In genomic region chr3:52350981-52351761, GRCh38 we compare ENCODE assay signal across 22 cellular contexts.
"Had no signal": no experiment of that assay in that cellular context is flagged by ENCODE, and none has a peak within 500 bp of the region (broad histone marks: within the 10 kb centered on the region; RNA-seq: fewer than 3 reads in every experiment).

No MANE protein-coding gene starts in this region.

- H3K27ac ChIP-seq: epithelial cell of prostate, left lung, neural progenitor cell, prostate gland, transverse colon had no signal

- H3K9me3 Mint-ChIP-seq: activated CD4-positive, alpha-beta memory T cell treated with anti-CD3 and anti-CD28 coated beads for 36 hours; activated naive CD4-positive, alpha-beta T cell treated with anti-CD3 and anti-CD28 coated beads for 36 hours; activated T-cell treated with anti-CD3 and anti-CD28 coated beads, Interleukin-2, amount 50 U/mL, for 72 hours; immature natural killer cell; mesothelial cell of epicardium; naive thymus-derived CD8-positive, alpha-beta T cell; neural progenitor cell; stimulated activated effector memory CD8-positive, alpha-beta T cell treated with anti-CD3 and anti-CD28 coated beads, Interleukin-12 subunit alpha, Interleukin-12 subunit beta, amount 100 ng/mL, for 72 hours; T-helper 1 cell treated with Interleukin-12 subunit alpha and Interleukin-12 subunit beta and Interleukin-4 antibody, amounts not matched to agents 30 μg/mL and 1 μg/mL, for 36 hours had no signal

- H3K4me1 ChIP-seq: left lung, neural progenitor cell, prostate gland, transverse colon had no signal

- H3K4me3 Mint-ChIP-seq: activated CD4-positive, alpha-beta memory T cell treated with anti-CD3 and anti-CD28 coated beads for 36 hours; activated naive CD4-positive, alpha-beta T cell treated with anti-CD3 and anti-CD28 coated beads for 36 hours; activated T-cell treated with anti-CD3 and anti-CD28 coated beads, Interleukin-2, amount 50 U/mL, for 72 hours; immature natural killer cell; mesothelial cell of epicardium; naive thymus-derived CD8-positive, alpha-beta T cell; neural progenitor cell; stimulated activated effector memory CD8-positive, alpha-beta T cell treated with anti-CD3 and anti-CD28 coated beads, Interleukin-12 subunit alpha, Interleukin-12 subunit beta, amount 100 ng/mL, for 72 hours; T-helper 1 cell treated with Interleukin-12 subunit alpha and Interleukin-12 subunit beta and Interleukin-4 antibody, amounts not matched to agents 30 μg/mL and 1 μg/mL, for 36 hours had no signal

- H3K36me3 Mint-ChIP-seq: mesothelial cell of epicardium, neural progenitor cell had no signal

- H3K36me3 ChIP-seq: neural progenitor cell, prostate gland, transverse colon had no signal

- H3K27me3 Mint-ChIP-seq: activated CD4-positive, alpha-beta memory T cell treated with anti-CD3 and anti-CD28 coated beads for 36 hours; naive thymus-derived CD8-positive, alpha-beta T cell had no signal

- H3K4me2 ChIP-seq: neural progenitor cell had no signal

- DNase-seq: activated CD4-positive, alpha-beta memory T cell treated with anti-CD3 and anti-CD28 coated beads for 36 hours; activated CD4-positive, alpha-beta T cell treated with anti-CD3 and anti-CD28 coated beads for 4 hours; activated CD4-positive, CD25-positive, alpha-beta regulatory T cell; activated effector memory CD4-positive, alpha-beta T cell treated with Interleukin-2 at 50 U/mL for 16 hours; activated naive CD4-positive, alpha-beta T cell treated with anti-CD3 and anti-CD28 coated beads for 36 hours; activated T-cell treated with anti-CD3 and anti-CD28 coated beads, Interleukin-2, amount 50 U/mL, for 72 hours; amygdala; immature natural killer cell; kidney glomerular epithelial cell; mammary epithelial cell; stimulated activated CD4-positive, alpha-beta T cell treated with anti-CD3 and anti-CD28 coated beads, Interleukin-1b, Interleukin-23, amount 100 ng/mL, for 48 hours; T1000; transverse colon had no signal

- ATAC-seq: activated T-cell treated with anti-CD3 and anti-CD28 coated beads, Interleukin-2, amount 50 U/mL, for 72 hours; left lung; naive thymus-derived CD8-positive, alpha-beta T cell; right cardiac atrium; stimulated activated effector memory CD8-positive, alpha-beta T cell treated with anti-CD3 and anti-CD28 coated beads, Interleukin-12 subunit alpha, Interleukin-12 subunit beta, amount 100 ng/mL, for 72 hours had no signal

- H3K27me3 ChIP-seq: left lung, neural progenitor cell, transverse colon had no signal

- H3K27ac Mint-ChIP-seq: activated CD4-positive, alpha-beta memory T cell treated with anti-CD3 and anti-CD28 coated beads for 36 hours; activated naive CD4-positive, alpha-beta T cell treated with anti-CD3 and anti-CD28 coated beads for 36 hours; activated T-cell treated with anti-CD3 and anti-CD28 coated beads, Interleukin-2, amount 50 U/mL, for 72 hours; immature natural killer cell; mesothelial cell of epicardium; neural progenitor cell; stimulated activated effector memory CD8-positive, alpha-beta T cell treated with anti-CD3 and anti-CD28 coated beads, Interleukin-12 subunit alpha, Interleukin-12 subunit beta, amount 100 ng/mL, for 72 hours; T-helper 1 cell treated with Interleukin-12 subunit alpha and Interleukin-12 subunit beta and Interleukin-4 antibody, amounts not matched to agents 30 μg/mL and 1 μg/mL, for 36 hours had no signal

- H3K9me3 ChIP-seq: left lung, prostate gland, transverse colon had no signal

- H2AFZ ChIP-seq: neural progenitor cell had no signal

- H3K4me1 Mint-ChIP-seq: mesothelial cell of epicardium; neural progenitor cell; stimulated activated effector memory CD8-positive, alpha-beta T cell treated with anti-CD3 and anti-CD28 coated beads, Interleukin-12 subunit alpha, Interleukin-12 subunit beta, amount 100 ng/mL, for 72 hours had no signal

- H3K4me3 ChIP-seq: left lung, neural progenitor cell, prostate gland, transverse colon had no signal
